ENCODE assay signal across 29 cellular contexts in the genomic region with DNA sequence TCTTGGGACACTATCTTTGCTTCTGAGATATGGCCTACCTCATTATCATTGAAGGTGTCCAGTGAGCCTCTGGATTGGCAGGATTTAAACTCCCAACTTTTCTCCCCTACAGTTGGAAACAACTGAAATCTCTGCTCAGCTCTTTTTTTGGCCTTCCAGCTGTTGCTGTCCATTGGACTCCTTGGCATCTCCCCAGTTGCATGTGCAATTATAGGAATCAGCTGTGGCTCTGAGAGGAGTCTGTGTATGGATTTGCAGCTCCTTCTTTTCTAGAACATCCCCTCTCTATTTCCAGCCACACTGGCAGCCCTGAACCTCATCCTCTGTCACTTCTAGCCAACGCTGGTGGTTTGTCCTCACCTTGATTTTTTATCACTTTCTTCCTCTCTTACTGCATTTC. TPM values are rescaled to one million over a fixed set of nuclear protein-coding genes. Genes with fewer than 3 reads are reported as not detected.
DNase-seq lines count a peak whose midpoint lies in the region; ATAC-seq and TF ChIP-seq lines count a peak whose summit lies in the region.
"Had no signal": no experiment of that assay in that cellular context is flagged by ENCODE, and none has a peak within 500 bp of the region (broad histone marks: within the 10 kb centered on the region; RNA-seq: fewer than 3 reads in every experiment).

No MANE protein-coding gene starts in this region.

- H3K36me3 ChIP-seq in psoas muscle (ENCODE audit: insufficient read depth in 1 of 2, low read depth in 1 of 2), result no peaks in the 10 kb centered on the region
- H3K36me3 ChIP-seq: heart left ventricle, lower lobe of right lung, WERI-Rb-1 had no signal

- H3K36me3 Mint-ChIP-seq in activated naive CD4-positive, alpha-beta T cell treated with anti-CD3 and anti-CD28 coated beads, Interleukin-2, amount 10 ng/mL, durations not matched to agents 7 days and 5 days, result peaks cover 16% of the 10 kb centered on the region
- H3K36me3 Mint-ChIP-seq: natural killer cell had no signal

- no peak overlapping the region for H3K4me3 ChIP-seq in AG10803 (ENCODE audit: low read length)
- peak overlapping the region; percentile 10 for H3K4me3 ChIP-seq in psoas muscle
- H3K4me3 ChIP-seq: GM23338, heart left ventricle, lower lobe of right lung, SJSA1, testis had no signal

- TF ChIP-seq CTCF in AG10803 (conservative IDR thresholded peaks at IDR 0.05; ENCODE audit: low read length), result no peak
- no peak for TF ChIP-seq CTCF in psoas muscle (IDR thresholded peaks at IDR 0.05)

- H3K27ac ChIP-seq in psoas muscle, result peak overlapping the region; percentile 68
- H3K27ac ChIP-seq: brain microvascular endothelial cell, heart left ventricle, HL-60, lower lobe of right lung, SJSA1, testis, WERI-Rb-1 had no signal

- H3K4me3 Mint-ChIP-seq in activated naive CD4-positive, alpha-beta T cell treated with anti-CD3 and anti-CD28 coated beads, Interleukin-2, amount 10 ng/mL, durations not matched to agents 7 days and 5 days, result no peak overlapping the region
- H3K4me3 Mint-ChIP-seq: activated CD8-positive, alpha-beta T cell treated with anti-CD3 and anti-CD28 coated beads, Interleukin-2, amount 10 ng/mL, durations not matched to agents 7 days and 5 days; activated naive CD4-positive, alpha-beta T cell treated with anti-CD3 and anti-CD28 coated beads for 36 hours; GM23338; HFFc6; natural killer cell had no signal

- H3K27me3 Mint-ChIP-seq in activated naive CD4-positive, alpha-beta T cell treated with anti-CD3 and anti-CD28 coated beads, Interleukin-2, amount 10 ng/mL, durations not matched to agents 7 days and 5 days, result no peaks in the 10 kb centered on the region

- DNase-seq in AG10803 (ENCODE audit: low read depth) (peak; percentile 36), LHCN-M2 (ENCODE audit: low read depth) (peak; percentile 98), fibroblast of gingiva (ENCODE audit: low read depth) (peak; percentile 41), psoas muscle (peak; percentile 32 to 64), amygdala (lab: John Stamatoyannopoulos, UW) (no peak)
- no peak for DNase-seq in activated naive CD4-positive, alpha-beta T cell treated with anti-CD3 and anti-CD28 coated beads, Interleukin-2, amount 10 ng/mL, durations not matched to agents 7 days and 5 days
- DNase-seq: activated CD4-positive, alpha-beta T cell treated with anti-CD3 and anti-CD28 coated beads for 4 hours; activated CD8-positive, alpha-beta T cell treated with anti-CD3 and anti-CD28 coated beads, Interleukin-2, amount 10 ng/mL, durations not matched to agents 7 days and 5 days; activated naive CD4-positive, alpha-beta T cell treated with anti-CD3 and anti-CD28 coated beads for 36 hours; brain microvascular endothelial cell; DMS 273 treated with DMSO at 0.1 percent for 48 hours; HFFc6; Karpas-422; lower lobe of right lung; natural killer cell; NCI-H1694 treated with DMSO at 0.1 percent for 48 hours; NCI-H446 treated with DMSO at 0.1 percent for 48 hours; NCI-H774; occipital lobe; stimulated activated CD4-positive, alpha-beta T cell treated with anti-CD3 and anti-CD28 coated beads, Interleukin-1b, Interleukin-23, amount 100 ng/mL, for 48 hours; stimulated activated naive CD8-positive, alpha-beta T cell treated with anti-CD3 and anti-CD28 coated beads, Interleukin-15, Interleukin-2, amounts not matched to agents 100 U/mL and 50 U/mL, for 24 hours; testis; WERI-Rb-1 had no signal

- intact Hi-C loops in psoas muscle (cut with DNase I), result no loop called here

- H3K4me1 ChIP-seq in psoas muscle, result peaks cover 39% of the 10 kb centered on the region

- CTCF ChIA-PET in activated naive CD4-positive, alpha-beta T cell treated with anti-CD3 and anti-CD28 coated beads, Interleukin-2, amount 10 ng/mL, durations not matched to agents 7 days and 5 days (lab: Charles Lee), result no interaction called here

- ATAC-seq in psoas muscle (peak; percentile 82 to 93 (median 90)), HG03097 (IDR thresholded peaks at IDR 0.05; ENCODE audit: low FRiP score, unreplicated experiment) (no peak)
- ATAC-seq: activated CD8-positive, alpha-beta T cell treated with anti-CD3 and anti-CD28 coated beads, Interleukin-2, amount 10 ng/mL, durations not matched to agents 7 days and 5 days; GM23338; HepG2; lower lobe of right lung; natural killer cell; stimulated activated naive CD8-positive, alpha-beta T cell treated with anti-CD3 and anti-CD28 coated beads, Interleukin-15, Interleukin-2, amounts not matched to agents 100 U/mL and 50 U/mL, for 24 hours had no signal

- no peak overlapping the region for H3K27ac Mint-ChIP-seq in activated naive CD4-positive, alpha-beta T cell treated with anti-CD3 and anti-CD28 coated beads, Interleukin-2, amount 10 ng/mL, durations not matched to agents 7 days and 5 days
- H3K27ac Mint-ChIP-seq: activated CD8-positive, alpha-beta T cell treated with anti-CD3 and anti-CD28 coated beads, Interleukin-2, amount 10 ng/mL, durations not matched to agents 7 days and 5 days; activated naive CD4-positive, alpha-beta T cell treated with anti-CD3 and anti-CD28 coated beads for 36 hours; GM23338; HFFc6 had no signal

- H3K9me3 Mint-ChIP-seq in activated naive CD4-positive, alpha-beta T cell treated with anti-CD3 and anti-CD28 coated beads, Interleukin-2, amount 10 ng/mL, durations not matched to agents 7 days and 5 days, result no peaks in the 10 kb centered on the region
- H3K9me3 Mint-ChIP-seq: activated naive CD4-positive, alpha-beta T cell treated with anti-CD3 and anti-CD28 coated beads for 36 hours; GM23338; HFFc6; natural killer cell had no signal

- WGBS in psoas muscle, 3 donors, result 15 to 30% (median 26%) methylated on average over 1 of the region's 1 CpG

- peaks cover 8% of the 10 kb centered on the region for H3K4me1 Mint-ChIP-seq in activated naive CD4-positive, alpha-beta T cell treated with anti-CD3 and anti-CD28 coated beads, Interleukin-2, amount 10 ng/mL, durations not matched to agents 7 days and 5 days

- H3K27me3 ChIP-seq in psoas muscle (ENCODE audit: insufficient read depth in 3 of 3, low read length in 2 of 3), result no peaks in the 10 kb centered on the region
- H3K27me3 ChIP-seq: brain microvascular endothelial cell, heart left ventricle, SJSA1, testis had no signal

- H3K9me3 ChIP-seq in psoas muscle, result no peaks in the 10 kb centered on the region
- H3K9me3 ChIP-seq: heart left ventricle, lower lobe of right lung, SJSA1, testis had no signal

RNA-seq across cellular contexts. Expression of gene RAB22A, which starts 21.2 kb away (rescaled TPM):
- total RNA-seq in LHCN-M2 (2014; rRNA removed) (24.7 and 26.5 TPM in 2 replicates), psoas muscle (1 to 10 TPM; 7.1 to 8.5 (median 8.1) TPM)
- polyA plus RNA-seq in LHCN-M2 (2012), result 8.0 TPM
- 1 to 10 TPM; 3.6 to 8.1 (median 6.3) TPM for polyA plus RNA-seq in psoas muscle

RNA-seq across cellular contexts. Expression of gene VAPB, which starts 58.3 kb away (rescaled TPM):
- total RNA-seq in LHCN-M2 (2014; rRNA removed) (9.9 and 16.0 TPM in 2 replicates), psoas muscle (10 to 100 TPM; 64.0 to 84.5 (median 77.5) TPM)
- 31.0 TPM for polyA plus RNA-seq in LHCN-M2 (2012)
- polyA plus RNA-seq in psoas muscle, result 10 to 100 TPM; 30.7 to 46.5 (median 44.4) TPM

Comparison
In these comparisons a context has a peak if more than half of its experiments do, and no peak if none do; other contexts are left out.
1. DNase-seq: peak in AG10803 (single experiment), LHCN-M2 (single experiment), fibroblast of gingiva (single experiment) and psoas muscle (2 of 2); none in amygdala (0 of 56) and activated naive CD4-positive, alpha-beta T cell treated with anti-CD3 and anti-CD28 coated beads, Interleukin-2, amount 10 ng/mL, durations not matched to agents 7 days and 5 days (single experiment).